5 cellular contexts compared by ENCODE assay signal in the genomic region with DNA sequence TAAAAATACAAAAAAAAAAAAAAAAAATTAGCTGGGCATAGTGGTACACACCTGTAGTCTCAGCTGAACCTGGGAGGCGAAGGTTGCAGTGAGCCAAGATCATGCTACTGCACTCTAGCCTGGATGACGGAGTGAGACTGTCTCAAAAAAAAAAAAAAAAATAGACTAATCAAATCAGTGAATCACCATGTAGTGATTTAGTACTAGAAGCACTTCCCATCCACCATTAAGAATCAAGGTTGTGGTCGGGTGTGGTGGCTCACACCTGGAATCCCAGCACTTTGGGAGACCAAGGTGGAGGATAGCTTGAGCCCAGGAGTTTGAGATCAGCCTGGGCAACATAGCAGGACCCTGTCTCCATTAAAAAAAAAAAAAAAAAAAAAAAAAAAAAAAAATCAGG. TPM values are rescaled to one million over a fixed set of nuclear protein-coding genes. Genes with fewer than 3 reads are reported as not detected.
"Had no signal": no experiment of that assay in that cellular context is flagged by ENCODE, and none has a peak within 500 bp of the region (broad histone marks: within the 10 kb centered on the region; RNA-seq: fewer than 3 reads in every experiment).

No MANE protein-coding gene starts in this region.

RNA-seq across cellular contexts. Expression of a gene that starts 24.1 kb away (rescaled TPM):
- total RNA-seq: K562 had no signal

RNA-seq across cellular contexts. Expression of a gene that starts 54.9 kb away (rescaled TPM):
- total RNA-seq: GM23248, H4, HFFc6, IMR-90 had no signal
- polyA plus RNA-seq: GM23248, IMR-90, K562 had no signal
